Comparison of ENCODE assay signal across 8 cellular contexts in the genomic region with DNA sequence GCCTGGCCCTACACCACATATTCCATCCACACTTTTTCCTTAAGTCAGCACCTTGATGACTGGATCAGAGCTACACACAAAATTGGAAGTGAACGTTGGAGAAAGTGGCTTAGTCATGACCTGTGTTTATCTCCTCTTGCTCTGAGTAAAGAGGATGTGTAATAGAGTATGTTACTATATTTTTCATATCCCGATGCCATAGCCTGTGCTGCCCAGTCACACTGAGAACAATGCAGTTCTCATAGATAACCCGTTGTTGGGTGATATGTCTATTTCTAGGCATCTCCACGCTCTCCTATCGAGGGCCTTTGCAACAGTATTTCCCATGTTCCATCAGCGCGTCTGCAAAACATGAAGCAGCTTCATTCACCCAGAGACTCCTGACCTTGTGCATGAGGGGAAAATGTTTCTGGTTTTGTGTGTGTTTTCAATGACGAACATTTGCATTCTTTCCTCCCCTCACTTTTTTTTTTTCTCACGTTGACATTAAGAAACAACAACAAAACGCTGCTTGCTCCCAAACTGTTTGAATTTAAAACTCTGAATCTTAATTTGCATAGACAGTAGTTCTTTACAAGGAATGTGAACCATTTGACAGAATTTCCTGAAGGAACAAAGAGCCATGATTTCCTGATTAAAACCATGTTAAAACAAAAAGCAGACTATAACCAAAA. TPM values are rescaled to one million over a fixed set of nuclear protein-coding genes. Genes with fewer than 3 reads are reported as not detected.
DNase-seq lines count a peak whose midpoint lies in the region; ATAC-seq and TF ChIP-seq lines count a peak whose summit lies in the region.

No MANE protein-coding gene starts in this region.

- H4K5ac ChIP-seq in IMR-90 (ENCODE audit: low read depth, low read length) = peak overlapping the region; percentile 61

- H3K27me3 ChIP-seq in IMR-90 (ENCODE audit: control insufficient read depth, insufficient read depth, low read length) = no peaks in the 10 kb centered on the region

- no peak overlapping the region for H2AK9ac ChIP-seq in IMR-90 (replicated peaks; ENCODE audit: low read depth, low read length, poor library complexity)

- intact Hi-C loops in IMR-90 (cut with micrococcal nuclease) = no loop called here

- H3K18ac ChIP-seq in IMR-90 (ENCODE audit: low read depth, low read length) = peak overlapping the region; percentile 86

- H3K4me2 ChIP-seq in IMR-90 (ENCODE audit: low read depth, low read length) = peak overlapping the region; percentile 52

- peak overlapping the region; percentile 64 for H2BK5ac ChIP-seq in IMR-90 (ENCODE audit: low read depth, low read length, poor library complexity, severe bottlenecking)

- no CpG with 5 or more reads among the region's 10 CpGs for WGBS in IMR-90 (ENCODE audit: extremely low coverage in 2 of 2, insufficient read length in 1 of 2), 2 experiments
- 77 to 92% methylated on average over 4 to 5 of the region's 10 CpGs for WGBS in mesodermal cell (ENCODE audit: insufficient coverage in 2 of 2), 2 experiments

- peaks cover 63% of the 10 kb centered on the region for H4K20me1 ChIP-seq in IMR-90 (ENCODE audit: insufficient read depth, low read length)

- H3K9ac ChIP-seq in IMR-90 (ENCODE audit: low read depth, low read length) = peak overlapping the region; percentile 60; the same call in 1 of the 2 replicates

- 0 out of 2 replicates have a peak, but pooled peaks have one; percentile 30 for TF ChIP-seq POLR2A in IMR-90 (IDR thresholded peaks at IDR 0.05; ENCODE audit: low read depth, low read length)

- peak overlapping the region; percentile 6; the same call in 1 of the 3 replicates for H2BK15ac ChIP-seq in IMR-90 (ENCODE audit: low read depth, low read length)

- H3K36me3 ChIP-seq in IMR-90 (ENCODE audit: control insufficient read depth, insufficient read depth, low read length) (peaks cover 8% of the 10 kb centered on the region), mesodermal cell (ENCODE audit: control insufficient read depth, insufficient read depth, low read length) (no peaks in the 10 kb centered on the region)

- peak; percentile 50 for DNase-seq in AG08395 (ENCODE audit: low spot score)
- peak; percentile 98 for DNase-seq in IMR-90
- DNase-seq in choroid plexus epithelial cell (ENCODE audit: low read depth) = peak; percentile 96
- no peak for DNase-seq in GM10266 (ENCODE audit: extremely low spot score)
- DNase-seq in SHP77 (lab: John Stamatoyannopoulos, UW) = no peak
- DNase-seq in NCI-H128 (lab: John Stamatoyannopoulos, UW; ENCODE audit: unreplicated experiment) = no peak
- DNase-seq in activated CD8-positive, alpha-beta memory T cell treated with anti-CD3 and anti-CD28 coated beads for 24 hours = no peak

- H3K14ac ChIP-seq in IMR-90 (replicated peaks; ENCODE audit: low read depth, low read length) = peak overlapping the region; percentile 49

- H3K9me3 ChIP-seq in IMR-90 (ENCODE audit: control insufficient read depth, insufficient read depth, low read length) = no peaks in the 10 kb centered on the region
- H3K9me3 ChIP-seq in mesodermal cell (ENCODE audit: control insufficient read depth, low read length) = no peaks in the 10 kb centered on the region

- POLR2A ChIA-PET in IMR-90 (lab: Charles Lee; ENCODE audit: unreplicated experiment) = interaction anchor here (0.6 kb wide), 1 partner anchor 39 kb away, joined by 3 read pairs; no protein-coding TSS in a partner anchor

- peak; percentile 35 for ATAC-seq in IMR-90 (ENCODE audit: low read depth)

- in situ Hi-C loops in IMR-90 (cut with MboI; ENCODE audit: low sequenced_read_pairs) = no loop called here

- dilution Hi-C loops in IMR-90 (cut with HindIII; ENCODE audit: low sequenced_read_pairs, unreplicated experiment) = no loop called here

- no TSS peak for BruUV-seq in IMR-90 (replicated peaks; lab: Mats Ljungman, UMichigan)

- peak overlapping the region; percentile 11; the same call in 1 of the 2 replicates for H3K56ac ChIP-seq in IMR-90 (ENCODE audit: extremely low read depth, insufficient read depth, low read length)

- H4K8ac ChIP-seq in IMR-90 (ENCODE audit: low read depth in 2 of 2, low read length in 2 of 2) = peak overlapping the region; percentile 25 to 59

- H3K4me3 ChIP-seq in IMR-90 (ENCODE audit: insufficient read depth, low read depth, low read length) = no peak overlapping the region
- no peak overlapping the region for H3K4me3 ChIP-seq in choroid plexus epithelial cell (ENCODE audit: low read depth, low read length)
- no peak overlapping the region for H3K4me3 ChIP-seq in mesodermal cell (ENCODE audit: extremely low read depth, insufficient read depth, low read length, poor library complexity, severe bottlenecking)

- H3K4ac ChIP-seq in IMR-90 (ENCODE audit: low read depth, low read length) = peak overlapping the region; percentile 74

- H2AK5ac ChIP-seq in IMR-90 (ENCODE audit: low read depth, low read length) = peak overlapping the region; percentile 31; the same call in 1 of the 2 replicates

- peak overlapping the region; percentile 52 for H2AFZ ChIP-seq in IMR-90 (replicated peaks; ENCODE audit: low read length, poor library complexity)

- peak overlapping the region; percentile 50 for H3K23ac ChIP-seq in IMR-90 (ENCODE audit: low read depth, low read length)

- peaks cover 33 to 74% of the 10 kb centered on the region in 2 experiments for H3K79me1 ChIP-seq in IMR-90 (ENCODE audit: low read depth in 1 of 2, low read length in 2 of 2)

- H3K27ac ChIP-seq in IMR-90 (ENCODE audit: insufficient read depth, low read length) (peak overlapping the region; percentile 87), mesodermal cell (ENCODE audit: low read depth, low read length, severe bottlenecking) (peak overlapping the region; percentile 97)

- peak overlapping the region; percentile 77 for H2BK120ac ChIP-seq in IMR-90 (ENCODE audit: low read depth, low read length)

- peaks cover 54% of the 10 kb centered on the region for H3K4me1 ChIP-seq in IMR-90 (ENCODE audit: control insufficient read depth, insufficient read depth, low read length)
- peaks cover 56% of the 10 kb centered on the region for H3K4me1 ChIP-seq in mesodermal cell (ENCODE audit: control insufficient read depth, insufficient read depth, low read length, poor library complexity, severe bottlenecking)

- no peak for TF ChIP-seq RAD21 in IMR-90 (IDR thresholded peaks at IDR 0.05; ENCODE audit: low read length)

- TF ChIP-seq CTCF in IMR-90 (conservative IDR thresholded peaks at IDR 0.05; ENCODE audit: low read depth, low read length) (no peak), choroid plexus epithelial cell (conservative IDR thresholded peaks at IDR 0.05; ENCODE audit: low read depth, low read length) (no peak), GM10266 (IDR thresholded peaks at IDR 0.05; ENCODE audit: control insufficient read depth, insufficient read depth, low read depth, missing control alignments) (no peak)

- peaks cover 40% of the 10 kb centered on the region for H3K9me1 ChIP-seq in IMR-90 (ENCODE audit: insufficient read depth, low read length)

- CTCF ChIA-PET in IMR-90 (lab: Yijun Ruan, JAX) = no interaction called here

- H4K91ac ChIP-seq in IMR-90 (ENCODE audit: insufficient read depth, low read depth, low read length) = peak overlapping the region; percentile 75

- peak overlapping the region; percentile 50 for H2BK20ac ChIP-seq in IMR-90 (ENCODE audit: low read depth, low read length)

TF ChIP-seq in IMR-90, 13 proteins besides CTCF, POLR2A, EP300 and RAD21:
- TF ChIP-seq RFX5 (IDR thresholded peaks at IDR 0.05; ENCODE audit: low read depth, low read length) = no peak
- no peak for TF ChIP-seq ELK1 (IDR thresholded peaks at IDR 0.05; ENCODE audit: borderline replicate concordance, low read depth, low read length)
- peak; percentile 63 for TF ChIP-seq CEBPB (IDR thresholded peaks at IDR 0.05; ENCODE audit: low read depth, low read length)
- TF ChIP-seq MAZ (IDR thresholded peaks at IDR 0.05; ENCODE audit: borderline replicate concordance, low read depth, low read length) = no peak
- TF ChIP-seq SMC3 (IDR thresholded peaks at IDR 0.05; ENCODE audit: low read depth, low read length) = no peak
- TF ChIP-seq MXI1 (IDR thresholded peaks at IDR 0.05; ENCODE audit: borderline replicate concordance, low read depth, low read length) = no peak
- no peak for TF ChIP-seq USF2 (IDR thresholded peaks at IDR 0.05; ENCODE audit: low read depth, low read length)
- TF ChIP-seq BHLHE40 (IDR thresholded peaks at IDR 0.05; ENCODE audit: low read depth, low read length) = peak; percentile 63; the same call in 1 of the 2 replicates
- no peak for TF ChIP-seq RCOR1 (IDR thresholded peaks at IDR 0.05; ENCODE audit: insufficient replicate concordance, low read length)
- TF ChIP-seq MAFK (IDR thresholded peaks at IDR 0.05; ENCODE audit: low read depth, low read length) = peak; percentile 89
- peak; percentile 80 for TF ChIP-seq NFE2L2 (IDR thresholded peaks at IDR 0.05; ENCODE audit: low read depth, low read length)
- no peak for TF ChIP-seq CHD1 (IDR thresholded peaks at IDR 0.05; ENCODE audit: low read depth, low read length)
- TF ChIP-seq FOS (IDR thresholded peaks at IDR 0.05; ENCODE audit: low read depth, low read length) = peak; percentile 85

RNA-seq across cellular contexts. Expression of gene GRK5, which starts 43.4 kb away (rescaled TPM):
- total RNA-seq in IMR-90 (2012; rRNA removed) = 11.9 and 12.9 TPM in 2 replicates
- 13.7 and 16.3 TPM in 2 replicates for polyA plus RNA-seq in IMR-90 (2012; rRNA removed)
- 14.9 and 16.1 TPM in 2 replicates for polyA plus RNA-seq in IMR-90 (2012; cell fraction: cytosol; rRNA removed)
- polyA plus RNA-seq in IMR-90 (2012; cell fraction: nucleus; rRNA removed; ENCODE audit: low replicate concordance) = 13.4 and 27.1 TPM in 2 replicates
- 23.7 TPM for polyA plus RNA-seq in mesodermal cell (2013, experiment 1 of 2)
- 20.1 TPM for polyA plus RNA-seq in mesodermal cell (2013, experiment 2 of 2)

Comparison
In these comparisons a context has a peak if more than half of its experiments do, and no peak if none do; other contexts are left out.
1. DNase-seq: peak in AG08395 (single experiment), IMR-90 (single experiment) and choroid plexus epithelial cell (single experiment); none in GM10266 (single experiment), SHP77 (0 of 2), NCI-H128 (single experiment) and activated CD8-positive, alpha-beta memory T cell treated with anti-CD3 and anti-CD28 coated beads for 24 hours (single experiment).